In genomic region chr20:13236990-13237720, GRCh38 we compare ENCODE assay signal across 32 cellular contexts. TPM values are rescaled to one million over a fixed set of nuclear protein-coding genes. Genes with fewer than 3 reads are reported as not detected.
"Had no signal": no experiment of that assay in that cellular context is flagged by ENCODE, and none has a peak within 500 bp of the region (broad histone marks: within the 10 kb centered on the region; RNA-seq: fewer than 3 reads in every experiment).

No MANE protein-coding gene starts in this region.

- ATAC-seq: naive thymus-derived CD4-positive, alpha-beta T cell; natural killer cell; psoas muscle; right cardiac atrium; sciatic nerve; stimulated activated effector memory CD8-positive, alpha-beta T cell treated with anti-CD3 and anti-CD28 coated beads, Interleukin-12 subunit alpha, Interleukin-12 subunit beta, amount 100 ng/mL, for 72 hours; stimulated activated naive B cell treated with anti-CD40 and anti-IgM and Interleukin-4, amounts not matched to agents 10 μg/mL and 1 μg/mL and 100 μg/mL, for 72 hours; stimulated activated naive CD8-positive, alpha-beta T cell treated with anti-CD3 and anti-CD28 coated beads, Interleukin-15, amount 100 ng/mL, for 72 hours; stimulated activated naive CD8-positive, alpha-beta T cell treated with anti-CD3 and anti-CD28 coated beads, Interleukin-15, Interleukin-2, amounts not matched to agents 100 U/mL and 50 U/mL, for 24 hours; upper lobe of right lung had no signal

- H3K9ac ChIP-seq: neural progenitor cell, parathyroid adenoma had no signal

- H3K27ac ChIP-seq: neural progenitor cell, ovary, parathyroid adenoma, psoas muscle, skin epidermis, spleen, suprapubic skin, testis, tibial artery, transverse colon, upper lobe of right lung, uterus had no signal

- H3K36me3 ChIP-seq: neural progenitor cell, ovary, spleen, suprapubic skin, tibial artery, transverse colon, upper lobe of right lung, uterus had no signal

- H3K27ac Mint-ChIP-seq: natural killer cell; neural progenitor cell; progenitor cell of endocrine pancreas; stimulated activated effector memory CD8-positive, alpha-beta T cell treated with anti-CD3 and anti-CD28 coated beads, Interleukin-12 subunit alpha, Interleukin-12 subunit beta, amount 100 ng/mL, for 72 hours; stimulated activated naive B cell treated with anti-CD40 and anti-IgM and Interleukin-4, amounts not matched to agents 10 μg/mL and 1 μg/mL and 100 μg/mL, for 72 hours; stimulated activated naive CD8-positive, alpha-beta T cell treated with anti-CD3 and anti-CD28 coated beads, Interleukin-15, amount 100 ng/mL, for 72 hours; type B pancreatic cell had no signal

- H3K4me3 ChIP-seq: neural progenitor cell, ovary, psoas muscle, skin epidermis, smooth muscle cell, spleen, suprapubic skin, testis, tibial artery, transverse colon, upper lobe of right lung, uterus had no signal

- H3K4me3 Mint-ChIP-seq: naive thymus-derived CD4-positive, alpha-beta T cell; natural killer cell; nephron; neural progenitor cell; stimulated activated effector memory CD8-positive, alpha-beta T cell treated with anti-CD3 and anti-CD28 coated beads, Interleukin-12 subunit alpha, Interleukin-12 subunit beta, amount 100 ng/mL, for 72 hours; stimulated activated naive B cell treated with anti-CD40 and anti-IgM and Interleukin-4, amounts not matched to agents 10 μg/mL and 1 μg/mL and 100 μg/mL, for 72 hours; stimulated activated naive CD8-positive, alpha-beta T cell treated with anti-CD3 and anti-CD28 coated beads, Interleukin-15, amount 100 ng/mL, for 72 hours; type B pancreatic cell had no signal

- DNase-seq: naive thymus-derived CD4-positive, alpha-beta T cell; natural killer cell; occipital lobe; ovary; posterior cingulate gyrus; psoas muscle; right cardiac atrium; spleen; stimulated activated CD4-positive, alpha-beta T cell treated with anti-CD3 and anti-CD28 coated beads, Interleukin-12 subunit alpha, Interleukin-12 subunit beta, amount 100 ng/mL, for 4 hours; stimulated activated CD4-positive, alpha-beta T cell treated with anti-CD3 and anti-CD28 coated beads, Interleukin-1b, Interleukin-23, amount 100 ng/mL, for 48 hours; stimulated activated CD4-positive, alpha-beta T cell treated with anti-CD3 and anti-CD28 coated beads, Interleukin-4, amount 100 ng/mL, for 1 hour; stimulated activated CD4-positive, alpha-beta T cell treated with anti-CD3 and anti-CD28 coated beads, Interleukin-4, amount 100 ng/mL, for 4 hours; stimulated activated naive B cell treated with anti-CD40 and anti-IgM and Interleukin-4, amounts not matched to agents 10 μg/mL and 1 μg/mL and 100 μg/mL, for 72 hours; stimulated activated naive CD8-positive, alpha-beta T cell treated with anti-CD3 and anti-CD28 coated beads, Interleukin-15, amount 100 ng/mL, for 72 hours; stimulated activated naive CD8-positive, alpha-beta T cell treated with anti-CD3 and anti-CD28 coated beads, Interleukin-15, Interleukin-2, amounts not matched to agents 100 U/mL and 50 U/mL, for 24 hours; substantia nigra; testis; tibial artery; transverse colon; upper lobe of right lung; uterus had no signal

- H3K4me2 ChIP-seq: neural progenitor cell, smooth muscle cell had no signal

- H3K4me1 Mint-ChIP-seq: natural killer cell; nephron; stimulated activated effector memory CD8-positive, alpha-beta T cell treated with anti-CD3 and anti-CD28 coated beads, Interleukin-12 subunit alpha, Interleukin-12 subunit beta, amount 100 ng/mL, for 72 hours; stimulated activated naive B cell treated with anti-CD40 and anti-IgM and Interleukin-4, amounts not matched to agents 10 μg/mL and 1 μg/mL and 100 μg/mL, for 72 hours; stimulated activated naive CD8-positive, alpha-beta T cell treated with anti-CD3 and anti-CD28 coated beads, Interleukin-15, amount 100 ng/mL, for 72 hours had no signal

- H3K36me3 Mint-ChIP-seq: natural killer cell; neural progenitor cell; stimulated activated effector memory CD8-positive, alpha-beta T cell treated with anti-CD3 and anti-CD28 coated beads, Interleukin-12 subunit alpha, Interleukin-12 subunit beta, amount 100 ng/mL, for 72 hours; stimulated activated naive B cell treated with anti-CD40 and anti-IgM and Interleukin-4, amounts not matched to agents 10 μg/mL and 1 μg/mL and 100 μg/mL, for 72 hours; type B pancreatic cell had no signal

- H3K9me3 Mint-ChIP-seq: naive thymus-derived CD4-positive, alpha-beta T cell; natural killer cell; nephron; neural progenitor cell; stimulated activated effector memory CD8-positive, alpha-beta T cell treated with anti-CD3 and anti-CD28 coated beads, Interleukin-12 subunit alpha, Interleukin-12 subunit beta, amount 100 ng/mL, for 72 hours; stimulated activated naive B cell treated with anti-CD40 and anti-IgM and Interleukin-4, amounts not matched to agents 10 μg/mL and 1 μg/mL and 100 μg/mL, for 72 hours; stimulated activated naive CD8-positive, alpha-beta T cell treated with anti-CD3 and anti-CD28 coated beads, Interleukin-15, amount 100 ng/mL, for 72 hours; type B pancreatic cell had no signal

- H3K9me3 ChIP-seq: ovary, psoas muscle, spleen, suprapubic skin, testis, tibial artery, transverse colon, upper lobe of right lung, uterus had no signal

- H3K27me3 Mint-ChIP-seq: naive thymus-derived CD4-positive, alpha-beta T cell; progenitor cell of endocrine pancreas; stimulated activated naive CD8-positive, alpha-beta T cell treated with anti-CD3 and anti-CD28 coated beads, Interleukin-15, amount 100 ng/mL, for 72 hours; type B pancreatic cell had no signal

- H3K27me3 ChIP-seq: neural progenitor cell, ovary, spleen, suprapubic skin, testis, tibial artery, transverse colon, upper lobe of right lung, uterus had no signal

- H3K4me1 ChIP-seq: parathyroid adenoma, psoas muscle, spleen, suprapubic skin, testis, transverse colon, upper lobe of right lung, uterus had no signal

RNA-seq across cellular contexts. Expression of gene ISM1, which starts 16.1 kb away (rescaled TPM):
- polyA plus RNA-seq: neural cell had no signal
